28 cellular contexts compared by ENCODE assay signal in genomic region chr6:128144320-128144719, GRCh38.
DNase-seq lines count a peak whose midpoint lies in the region; ATAC-seq, FAIRE-seq and TF ChIP-seq lines count a peak whose summit lies in the region.
"Had no signal": no experiment of that assay in that cellular context is flagged by ENCODE, and none has a peak within 500 bp of the region (broad histone marks: within the 10 kb centered on the region; RNA-seq: fewer than 3 reads in every experiment).

No MANE protein-coding gene starts in this region.

- intact Hi-C loops in HepG2 (cut with micrococcal nuclease; ENCODE audit: unreplicated experiment) = no loop called here
- intact Hi-C loops in left colon (cut with DNase I, micrococcal nuclease) = no loop called here

- no peak for TF ChIP-seq EP300 in HepG2 (IDR thresholded peaks at IDR 0.05; ENCODE audit: low read depth in 2 of 2, low read length in 2 of 2)
- no peak for TF ChIP-seq EP300 in HepG2 (CRISPR knock-in tag; IDR thresholded peaks at IDR 0.05; ENCODE audit: borderline replicate concordance)

- BruUV-seq in HepG2 (replicated peaks; lab: Mats Ljungman, UMichigan) = no TSS peak

- H3K36me3 Mint-ChIP-seq in nephron progenitor cell (ENCODE audit: low read depth) = no peaks in the 10 kb centered on the region
- H3K36me3 Mint-ChIP-seq: CD8-positive, alpha-beta T cell; T-cell had no signal

- no peak overlapping the region for H2AFZ ChIP-seq in HepG2 (ENCODE audit: low read length)
- H2AFZ ChIP-seq: GM23338 had no signal

- no peak overlapping the region for H3K4me2 ChIP-seq in HepG2 (ENCODE audit: low read depth, low read length)
- H3K4me2 ChIP-seq: GM23338 had no signal

- POLR2A ChIA-PET in HepG2 (lab: Yijun Ruan, JAX) = no interaction called here

- H3K9me3 Mint-ChIP-seq in nephron progenitor cell = no peaks in the 10 kb centered on the region
- H3K9me3 Mint-ChIP-seq: CD8-positive, alpha-beta T cell; GM23338; H9; HFFc6; T-cell had no signal

- no peaks in the 10 kb centered on the region for H3K27me3 Mint-ChIP-seq in nephron progenitor cell (ENCODE audit: low read depth, poor library complexity)
- H3K27me3 Mint-ChIP-seq: T-cell had no signal

- ATAC-seq in HepG2 (no peak), left colon (no peak)
- ATAC-seq: CD8-positive, alpha-beta T cell; GM23338; T-cell had no signal

- no peak overlapping the region for H3K4me3 Mint-ChIP-seq in nephron progenitor cell
- H3K4me3 Mint-ChIP-seq: CD8-positive, alpha-beta T cell; GM23338; H9; HFFc6; T-cell had no signal

- CTCF ChIA-PET in HepG2 (lab: Yijun Ruan, JAX; ENCODE audit: low intra/inter-chr PET ratio, low total read pairs) = no interaction called here

- H3K4me1 ChIP-seq in liver (ENCODE audit: control insufficient read depth in 4 of 4, insufficient read depth in 4 of 4, low read length in 3 of 4) (no peaks in the 10 kb centered on the region), HepG2 (ENCODE audit: insufficient read depth, low read length) (peaks cover 6% of the 10 kb centered on the region)

- H3K27ac ChIP-seq in liver (ENCODE audit: low read depth in 1 of 2, low read length in 2 of 2) (no peak overlapping the region), HepG2 (ENCODE audit: extremely low read length, insufficient read depth, low read length) (no peak overlapping the region)
- H3K27ac ChIP-seq: C4-2B, HL-60 had no signal

- peaks cover 10% of the 10 kb centered on the region for H3K4me1 Mint-ChIP-seq in nephron progenitor cell

- no peak for TF ChIP-seq CTCF in liver (IDR thresholded peaks at IDR 0.05; ENCODE audit: low read depth, low read length, missing input control)
- TF ChIP-seq CTCF in HepG2 (CRISPR knock-in tag; IDR thresholded peaks at IDR 0.05) = no peak
- TF ChIP-seq CTCF in LNCaP clone FGC (IDR thresholded peaks at IDR 0.05; ENCODE audit: control insufficient read depth, extremely low read depth, insufficient read depth) = no peak
- no peak for TF ChIP-seq CTCF in choroid plexus epithelial cell (conservative IDR thresholded peaks at IDR 0.05; ENCODE audit: low read depth, low read length)
- no peak for TF ChIP-seq CTCF in nephron progenitor cell (IDR thresholded peaks at IDR 0.05)

- in situ Hi-C loops in HepG2 (cut with HindIII; ENCODE audit: extremely low pct_ligation_motif_present, low pct_unique_long_range_greater_than_20kb) = no loop called here

- TF ChIP-seq RAD21 in liver (IDR thresholded peaks at IDR 0.05) (no peak), HepG2 (CRISPR knock-in tag; IDR thresholded peaks at IDR 0.05) (no peak)

- H3K36me3 ChIP-seq in liver (ENCODE audit: control insufficient read depth in 4 of 4, insufficient read depth in 3 of 4, low read depth in 1 of 4, low read length in 3 of 4) (no peaks in the 10 kb centered on the region), HepG2 (replicated peaks in 1 of 2; ENCODE audit: control insufficient read depth in 1 of 2, insufficient read depth in 2 of 2, low read length in 2 of 2) (peaks cover 0 to 3% of the 10 kb centered on the region in 2 experiments; a peak in 2 of 5 replicates)

- no peaks in the 10 kb centered on the region for H4K20me1 ChIP-seq in HepG2 (ENCODE audit: insufficient read depth, low read length)

- H3K4me3 ChIP-seq in liver (ENCODE audit: low read depth in 1 of 3, low read length in 3 of 3) (no peak overlapping the region), HepG2 (replicated peaks in 1 of 3; ENCODE audit: insufficient read depth in 1 of 3, low read depth in 2 of 3, low read length in 3 of 3) (no peak overlapping the region), LNCaP clone FGC (ENCODE audit: low read depth, low read length) (no peak overlapping the region), choroid plexus epithelial cell (ENCODE audit: low read depth, low read length) (no peak overlapping the region)
- H3K4me3 ChIP-seq: GM23338 had no signal

- peak overlapping the region; percentile 63 for H3K27ac Mint-ChIP-seq in nephron progenitor cell
- H3K27ac Mint-ChIP-seq: CD8-positive, alpha-beta T cell; H9; HFFc6; T-cell had no signal

- DNase-seq in HepG2 (ENCODE audit: low spot score) (no peak), LNCaP clone FGC (ENCODE audit: low read depth) (peak; percentile 6), choroid plexus epithelial cell (ENCODE audit: low read depth) (peak; percentile 11), nephron progenitor cell (no peak), AG20443 (ENCODE audit: low spot score) (no peak), left colon (no peak), SIG-M5 treated with dmso at 0.1 percent for 504 hours (lab: John Stamatoyannopoulos, UW; ENCODE audit: unreplicated experiment) (no peak)
- DNase-seq: AML-193; CD8-positive, alpha-beta T cell; DMS79 treated with DMSO at 0.1 percent for 48 hours; H9; HFFc6; NCI-H1092; NCI-H1417 treated with DMSO at 0.1 percent for 48 hours; NCI-H187 treated with DMSO at 0.1 percent for 48 hours; NCI-H446 treated with DMSO at 0.1 percent for 48 hours; NCI-H526; NCI-H82; NK-92 treated with Interleukin-12 subunit alpha and Interleukin-12 subunit beta, amount 100 ng/mL, for 24 hours; Right ventricle myocardium superior; RPMI8226; T-cell had no signal

- H3K9me3 ChIP-seq in liver (ENCODE audit: control insufficient read depth in 4 of 4, low read length in 3 of 4) = no peaks in the 10 kb centered on the region
- no peaks in the 10 kb centered on the region for H3K9me3 ChIP-seq in HepG2 (ENCODE audit: low read length)

- H3K9ac ChIP-seq in liver (ENCODE audit: low read depth in 1 of 2, low read length in 2 of 2) (no peak overlapping the region), HepG2 (ENCODE audit: insufficient read depth, low read depth, low read length) (no peak overlapping the region)

- no peaks in the 10 kb centered on the region for H3K27me3 ChIP-seq in liver (ENCODE audit: control insufficient read depth in 4 of 4, insufficient read depth in 4 of 4, low read length in 3 of 4)
- H3K27me3 ChIP-seq in HepG2 (ENCODE audit: control insufficient read depth in 1 of 2, insufficient read depth in 2 of 2, low read length in 2 of 2) = no peaks in the 10 kb centered on the region

- no peaks in the 10 kb centered on the region for H3K79me2 ChIP-seq in HepG2 (ENCODE audit: insufficient read depth, low read length)

- no peak for FAIRE-seq in HepG2 (lab: Jason Lieb, UNC)
- FAIRE-seq: A204.1, GM18507 had no signal

- TF ChIP-seq POLR2A in HepG2 (IDR thresholded peaks at IDR 0.05; ENCODE audit: insufficient read depth in 1 of 2, low read depth in 2 of 2, low read length in 2 of 2) = no peak

- WGBS in liver = 29% methylated on average over 1 of the region's 1 CpG
- 70% methylated on average over 1 of the region's 1 CpG for WGBS in HepG2 (ENCODE audit: low lambda C conversion rate)

TF ChIP-seq in liver, 16 proteins besides CTCF, POLR2A, EP300 and RAD21:
- no peak for TF ChIP-seq RXRA (IDR thresholded peaks at IDR 0.05)
- no peak for TF ChIP-seq HNF4G (IDR thresholded peaks at IDR 0.05)
- TF ChIP-seq ZBTB33 (IDR thresholded peaks at IDR 0.05) = no peak
- TF ChIP-seq TAF1 (conservative IDR thresholded peaks at IDR 0.05) = no peak
- TF ChIP-seq EGR1 (IDR thresholded peaks at IDR 0.05; ENCODE audit: low read depth in 2 of 2) = no peak
- peak; percentile 35 for TF ChIP-seq FOXA2 (IDR thresholded peaks at IDR 0.05)
TF ChIP-seq in liver: peak in this region for 1.

TF ChIP-seq in HepG2, 621 proteins besides CTCF, POLR2A, EP300 and RAD21 (continues in another document):
- TF ChIP-seq ZNF777 (CRISPR knock-in tag; IDR thresholded peaks at IDR 0.05) (no peak), RNF2 (conservative IDR thresholded peaks at IDR 0.05; ENCODE audit: low read depth) (no peak), DZIP1 (CRISPR knock-in tag; IDR thresholded peaks at IDR 0.05) (no peak), ZNF224 (CRISPR knock-in tag; IDR thresholded peaks at IDR 0.05) (no peak), CEBPB (IDR thresholded peaks at IDR 0.05; ENCODE audit: borderline replicate concordance, low read depth, low read length) (no peak), ZBTB1 (CRISPR knock-in tag; IDR thresholded peaks at IDR 0.05; ENCODE audit: borderline replicate concordance) (no peak), RARA (CRISPR knock-in tag; IDR thresholded peaks at IDR 0.05) (no peak), KLF9 (CRISPR knock-in tag; IDR thresholded peaks at IDR 0.05; ENCODE audit: low read depth) (no peak), FOXP1 (IDR thresholded peaks at IDR 0.05) (no peak), FOXP1 (CRISPR knock-in tag; IDR thresholded peaks at IDR 0.05) (no peak)

Comparison
In these comparisons a context has a peak if more than half of its experiments do, and no peak if none do; other contexts are left out.
1. DNase-seq: peak in LNCaP clone FGC (single experiment) and choroid plexus epithelial cell (single experiment); none in HepG2 (single experiment), nephron progenitor cell (single experiment), AG20443 (single experiment), left colon (0 of 2) and SIG-M5 treated with dmso at 0.1 percent for 504 hours (single experiment).